In genomic region chr12:114721266-114721665, GRCh38 we compare ENCODE assay signal across 1 cellular context.
TF ChIP-seq lines count a peak whose summit lies in the region.

No MANE protein-coding gene starts in this region.

TF ChIP-seq in HepG2, 621 proteins besides CTCF, POLR2A, EP300 and RAD21:
- 0 out of 2 replicates have a peak, but pooled peaks have one; percentile 16 for TF ChIP-seq ZNF629 (CRISPR knock-in tag; conservative IDR thresholded peaks at IDR 0.05)
- no peak for TF ChIP-seq ZFP36L1 (CRISPR knock-in tag; IDR thresholded peaks at IDR 0.05)
